ENCODE assay signal across 1 cellular context in the genomic region with DNA sequence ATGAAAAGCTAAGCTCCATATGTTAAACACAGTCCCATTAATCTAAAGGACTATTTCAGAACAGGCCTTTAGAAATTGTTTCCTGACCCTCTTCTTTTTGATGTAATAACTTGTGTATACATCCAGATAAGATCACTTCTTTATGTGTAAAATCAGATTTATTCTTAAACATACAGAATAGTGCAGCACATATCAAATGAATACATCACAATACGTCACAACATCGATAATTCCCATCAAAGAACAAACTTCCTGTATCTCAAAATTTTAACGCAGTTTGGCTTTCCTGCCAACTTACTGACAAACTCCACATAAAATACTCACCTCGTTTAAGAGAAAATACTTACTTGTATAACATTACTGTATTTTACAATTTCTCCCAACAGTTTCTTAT.
TF ChIP-seq lines count a peak whose summit lies in the region.

No MANE protein-coding gene starts in this region.

TF ChIP-seq in endothelial cell of umbilical vein, 7 proteins besides CTCF, POLR2A, EP300 and RAD21:
- TF ChIP-seq, protein P1, sequence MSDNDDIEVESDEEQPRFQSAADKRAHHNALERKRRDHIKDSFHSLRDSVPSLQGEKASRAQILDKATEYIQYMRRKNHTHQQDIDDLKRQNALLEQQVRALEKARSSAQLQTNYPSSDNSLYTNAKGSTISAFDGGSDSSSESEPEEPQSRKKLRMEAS (IDR thresholded peaks at IDR 0.05; ENCODE audit: insufficient read depth, insufficient read length): no peak
- peak; percentile 23 for TF ChIP-seq GATA2 (IDR thresholded peaks at IDR 0.05; ENCODE audit: insufficient read depth, insufficient read length, low read depth, low read length)
